Comparison of ENCODE assay signal across 12 cellular contexts in genomic region chr1:59355361-59355760, GRCh38. TPM values are rescaled to one million over a fixed set of nuclear protein-coding genes. Genes with fewer than 3 reads are reported as not detected.
A peak's percentile ranks its signal among the peaks of the same experiment; 100 is the strongest.
DNase-seq lines count a peak whose midpoint lies in the region; ATAC-seq and TF ChIP-seq lines count a peak whose summit lies in the region.
"Had no signal": no experiment of that assay in that cellular context is flagged by ENCODE, and none has a peak within 500 bp of the region (broad histone marks: within the 10 kb centered on the region; RNA-seq: fewer than 3 reads in every experiment).

No MANE protein-coding gene starts in this region.

- intact Hi-C loops in heart right ventricle (cut with DNase I): no loop called here

- H4K20me1 ChIP-seq in SK-N-SH (ENCODE audit: insufficient read depth): no peaks in the 10 kb centered on the region

- H3K36me3 ChIP-seq in heart right ventricle (no peaks in the 10 kb centered on the region), SK-N-SH (replicated peaks in 1 of 2; ENCODE audit: control insufficient read depth in 1 of 2, insufficient read depth in 2 of 2, low read length in 1 of 2) (no peaks in the 10 kb centered on the region)
- H3K36me3 ChIP-seq: HAP-1 had no signal

- no peaks in the 10 kb centered on the region for H3F3A ChIP-seq in SK-N-SH (replicated peaks; ENCODE audit: insufficient read depth)

- peak; percentile 62 for ATAC-seq in GM19372 (IDR thresholded peaks at IDR 0.05; ENCODE audit: low read depth, unreplicated experiment)
- ATAC-seq in HG03066 (IDR thresholded peaks at IDR 0.05; ENCODE audit: low read depth, unreplicated experiment): peak; percentile 54
- peak in 6 of 8 donors; percentile 29 to 73 (median 50) for ATAC-seq in heart right ventricle
- ATAC-seq in activated T-cell treated with anti-CD3 and anti-CD28 coated beads, Interleukin-2, amount 50 U/mL, for 4 hours: no peak

- DNase-seq in GM12864 (ENCODE audit: low read depth): peak; percentile 16
- DNase-seq in heart right ventricle: no peak
- DNase-seq in SK-N-SH: no peak
- DNase-seq in HCEC 1CT: no peak
- DNase-seq in activated T-cell treated with anti-CD3 and anti-CD28 coated beads, Interleukin-2, amount 50 U/mL, for 4 hours: no peak
- DNase-seq in GOT3 (lab: John Stamatoyannopoulos, UW): no peak
- DNase-seq: NCI-H1105 treated with DMSO at 0.1 percent for 48 hours had no signal

- H3K9me3 ChIP-seq in heart right ventricle: no peaks in the 10 kb centered on the region
- no peaks in the 10 kb centered on the region for H3K9me3 ChIP-seq in SK-N-SH
- H3K9me3 ChIP-seq: HAP-1 had no signal

- no peak overlapping the region for H3K4me2 ChIP-seq in SK-N-SH

- POLR2A ChIA-PET in SK-N-SH (lab: Yijun Ruan, JAX): no interaction called here

- H3K27ac ChIP-seq in heart right ventricle (peak overlapping the region in 3 of 10 donors; percentile 0 to 37 (median 18)), SK-N-SH (ENCODE audit: low read depth in 2 of 2, low read length in 1 of 2) (no peak overlapping the region)
- H3K27ac ChIP-seq: epithelial cell of prostate, SK-N-MC had no signal

- no peaks in the 10 kb centered on the region for H3K9me2 ChIP-seq in SK-N-SH

- H3K4me1 ChIP-seq in heart right ventricle (peaks cover 0 to 21% (median 5%) of the 10 kb centered on the region in 9 donors), SK-N-SH (ENCODE audit: control insufficient read depth in 1 of 2, insufficient read depth in 2 of 2, low read depth in 1 of 2, low read length in 1 of 2) (no peaks in the 10 kb centered on the region)
- H3K4me1 ChIP-seq: HAP-1 had no signal

- TF ChIP-seq CTCF in GM12864 (IDR thresholded peaks at IDR 0.05; ENCODE audit: low read depth, low read length, missing control alignments): no peak
- no peak for TF ChIP-seq CTCF in heart right ventricle (IDR thresholded peaks at IDR 0.05)
- TF ChIP-seq CTCF in SK-N-SH (IDR thresholded peaks at IDR 0.05): no peak

- no peaks in the 10 kb centered on the region for H3K9me3 Mint-ChIP-seq in activated T-cell treated with anti-CD3 and anti-CD28 coated beads, Interleukin-2, amount 50 U/mL, for 4 hours

- H3K27me3 Mint-ChIP-seq in activated T-cell treated with anti-CD3 and anti-CD28 coated beads, Interleukin-2, amount 50 U/mL, for 4 hours (ENCODE audit: low read depth): no peaks in the 10 kb centered on the region

- H3K36me3 Mint-ChIP-seq in activated T-cell treated with anti-CD3 and anti-CD28 coated beads, Interleukin-2, amount 50 U/mL, for 4 hours (ENCODE audit: insufficient read depth): peaks cover 2% of the 10 kb centered on the region

- CTCF ChIA-PET in SK-N-SH (lab: Yijun Ruan, JAX): no interaction called here

- no peak for TF ChIP-seq RAD21 in SK-N-SH (IDR thresholded peaks at IDR 0.05; ENCODE audit: low read length)

- no peak overlapping the region for H3K4me3 ChIP-seq in GM12864 (ENCODE audit: low read depth, low read length)
- no peak overlapping the region for H3K4me3 ChIP-seq in heart right ventricle
- no peak overlapping the region for H3K4me3 ChIP-seq in SK-N-SH (ENCODE audit: low read depth in 2 of 2, low read length in 1 of 2)
- H3K4me3 ChIP-seq: HAP-1, SK-N-MC had no signal

- H3K79me2 ChIP-seq in SK-N-SH (ENCODE audit: insufficient read depth): no peaks in the 10 kb centered on the region

- no peak overlapping the region for H3K4me3 Mint-ChIP-seq in activated T-cell treated with anti-CD3 and anti-CD28 coated beads, Interleukin-2, amount 50 U/mL, for 4 hours

- no peak overlapping the region for H2AFZ ChIP-seq in SK-N-SH (ENCODE audit: low read depth)

- H3K27me3 ChIP-seq in heart right ventricle (no peaks in the 10 kb centered on the region), SK-N-SH (ENCODE audit: insufficient read depth) (no peaks in the 10 kb centered on the region)

- no peak overlapping the region for H3K9ac ChIP-seq in SK-N-SH

- no peaks in the 10 kb centered on the region for H3K4me1 Mint-ChIP-seq in activated T-cell treated with anti-CD3 and anti-CD28 coated beads, Interleukin-2, amount 50 U/mL, for 4 hours (ENCODE audit: low read depth)

- no peak for TF ChIP-seq EP300 in SK-N-SH (IDR thresholded peaks at IDR 0.05; ENCODE audit: borderline replicate concordance in 1 of 2, low read depth in 1 of 2, low read length in 1 of 2)

TF ChIP-seq in SK-N-SH, 30 proteins besides CTCF, POLR2A, EP300 and RAD21:
- TF ChIP-seq GABPA (IDR thresholded peaks at IDR 0.05; ENCODE audit: low read depth): no peak
- no peak for TF ChIP-seq NFIC (IDR thresholded peaks at IDR 0.05; ENCODE audit: borderline replicate concordance)
- TF ChIP-seq CHD2 (IDR thresholded peaks at IDR 0.05; ENCODE audit: low read length, partially characterized antibody): no peak
- TF ChIP-seq, protein P1, sequence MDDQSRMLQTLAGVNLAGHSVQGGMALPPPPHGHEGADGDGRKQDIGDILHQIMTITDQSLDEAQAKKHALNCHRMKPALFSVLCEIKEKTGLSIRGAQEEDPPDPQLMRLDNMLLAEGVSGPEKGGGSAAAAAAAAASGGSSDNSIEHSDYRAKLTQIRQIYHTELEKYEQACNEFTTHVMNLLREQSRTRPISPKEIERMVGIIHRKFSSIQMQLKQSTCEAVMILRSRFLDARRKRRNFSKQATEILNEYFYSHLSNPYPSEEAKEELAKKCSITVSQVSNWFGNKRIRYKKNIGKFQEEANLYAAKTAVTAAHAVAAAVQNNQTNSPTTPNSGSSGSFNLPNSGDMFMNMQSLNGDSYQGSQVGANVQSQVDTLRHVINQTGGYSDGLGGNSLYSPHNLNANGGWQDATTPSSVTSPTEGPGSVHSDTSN (IDR thresholded peaks at IDR 0.05): no peak
- no peak for TF ChIP-seq RXRA (IDR thresholded peaks at IDR 0.05; ENCODE audit: borderline replicate concordance, low read depth)

RNA-seq across cellular contexts. Expression of gene FGGY, which starts 58.5 kb away (rescaled TPM):
- 10 to 100 TPM; 26.3 to 51.8 (median 36.6) TPM for total RNA-seq in heart right ventricle
- polyA plus RNA-seq in heart right ventricle: 1 to 10 TPM; 3.1 to 9.5 TPM
- 10.3 and 13.3 TPM in 2 replicates for polyA plus RNA-seq in SK-N-SH (2012; rRNA removed)
- polyA plus RNA-seq in SK-N-SH (2012; cell fraction: cytosol; rRNA removed): 10.1 and 11.0 TPM in 2 replicates
- 6.0 and 9.4 TPM in 2 replicates for polyA plus RNA-seq in SK-N-SH (2012; cell fraction: nucleus; rRNA removed)
- total RNA-seq in activated T-cell treated with anti-CD3 and anti-CD28 coated beads, Interleukin-2, amount 50 U/mL, for 4 hours: 1 to 10 TPM; 2.5 to 4.8 (median 3.1) TPM

Comparison
In these comparisons a context has a peak if more than half of its experiments do, and no peak if none do; other contexts are left out.
1. ATAC-seq: peak in GM19372 (single experiment), HG03066 (single experiment) and heart right ventricle (6 of 8); none in activated T-cell treated with anti-CD3 and anti-CD28 coated beads, Interleukin-2, amount 50 U/mL, for 4 hours (0 of 2).
2. RNA of gene FGGY, which starts 58.5 kb away (total RNA-seq): 26.3 to 51.8 TPM in heart right ventricle; 2.5 to 4.8 TPM in activated T-cell treated with anti-CD3 and anti-CD28 coated beads, Interleukin-2, amount 50 U/mL, for 4 hours; every median in the first group is over 4 times any median in the second.